ENCODE assay signal across 8 cellular contexts in the genomic region with DNA sequence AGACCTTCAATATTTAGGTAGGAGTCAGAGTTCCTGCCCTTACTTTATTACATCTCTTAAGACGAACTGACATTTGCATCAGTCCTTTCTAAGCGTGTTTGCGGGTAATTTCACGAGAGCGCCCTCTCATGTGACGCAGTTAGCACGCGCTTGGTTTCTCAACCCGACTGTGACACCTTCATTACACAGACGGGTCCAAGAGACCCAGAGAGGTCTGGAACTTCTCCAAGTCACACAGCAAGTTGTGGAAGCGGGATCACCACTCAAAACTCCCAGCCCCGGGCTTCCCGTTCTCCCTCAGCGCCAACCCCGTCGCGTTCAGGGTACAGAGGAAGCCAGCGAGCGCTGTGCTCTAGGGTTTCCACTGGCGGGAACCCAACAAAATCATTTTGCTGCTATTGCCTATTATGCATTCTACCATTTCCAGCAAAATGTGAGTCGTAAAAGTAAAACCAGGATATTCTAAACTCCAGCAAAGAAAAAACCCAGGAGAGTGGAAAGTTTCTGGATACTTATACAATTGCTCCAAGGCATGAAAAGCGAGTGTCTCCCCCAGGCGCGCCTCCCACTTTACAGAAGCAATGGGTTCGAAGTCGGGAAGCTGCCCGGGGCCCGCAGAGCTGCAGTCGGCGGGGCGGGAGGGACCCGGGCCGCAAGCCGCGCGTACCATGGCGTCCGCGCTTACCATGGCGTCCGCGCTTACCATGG.
DNase-seq lines count a peak whose midpoint lies in the region; ATAC-seq and TF ChIP-seq lines count a peak whose summit lies in the region.

No MANE protein-coding gene starts in this region.

- peak overlapping the region; percentile 60 to 91 for H3K4me3 ChIP-seq in muscle layer of colon (ENCODE audit: low read depth in 1 of 2, low read length in 2 of 2)

- peak overlapping the region; percentile 77 for H3K9ac ChIP-seq in muscle layer of colon (ENCODE audit: low read length)

- ATAC-seq in HG03439 (IDR thresholded peaks at IDR 0.05; ENCODE audit: unreplicated experiment), result peak; percentile 73

- no peaks in the 10 kb centered on the region for H3K27me3 ChIP-seq in muscle layer of colon (ENCODE audit: control insufficient read depth in 1 of 2, insufficient read depth in 2 of 2, low read length in 2 of 2)

- peak; percentile 82 for TF ChIP-seq POLR2A in erythroblast (IDR thresholded peaks at IDR 0.05; ENCODE audit: low read length)

- peaks cover 18% of the 10 kb centered on the region for H3K4me1 ChIP-seq in muscle layer of colon (ENCODE audit: insufficient read depth, low read length)

- H3K36me3 ChIP-seq in muscle layer of colon (ENCODE audit: insufficient read depth, low read length), result peaks cover 11% of the 10 kb centered on the region

- peak overlapping the region; percentile 77 for H3K27ac ChIP-seq in muscle layer of colon (ENCODE audit: low read depth, low read length)

- DNase-seq in C1 segment of cervical spinal cord (lab: John Stamatoyannopoulos, UW) (peak in 11 of 14 donors; percentile 28 to 72 (median 56)), GM19238 (ENCODE audit: insufficient read length, low spot score) (peak; percentile 44), NOMO-1 (lab: John Stamatoyannopoulos, UW; ENCODE audit: unreplicated experiment in 2 of 2) (peak; percentile 2 to 49), activated T-cell treated with anti-CD3 and anti-CD28 coated beads for 1 hour (ENCODE audit: low read depth) (peak; percentile 49), erythroblast (lab: John Stamatoyannopoulos, UW) (peak; percentile 93 to 94)
- peak; percentile 39 to 58 for DNase-seq in stimulated activated CD8-positive, alpha-beta memory T cell treated with anti-CD3 and anti-CD28 coated beads, Interleukin-7, amount 100 ng/mL, for 1 hour (ENCODE audit: low read depth in 2 of 2)

- H3K9me3 ChIP-seq in muscle layer of colon (ENCODE audit: low read length), result no peaks in the 10 kb centered on the region

Comparison
In these comparisons a context has a peak if more than half of its experiments do, and no peak if none do; other contexts are left out.
1. Peak in every context shown above with its lines: DNase-seq, ATAC-seq, H3K4me3 ChIP-seq and H3K27ac ChIP-seq.
2. DNase-seq: peak in every context shown above with its lines; median percentile 94 in erythroblast; 56 in C1 segment of cervical spinal cord; 49 in activated T-cell treated with anti-CD3 and anti-CD28 coated beads for 1 hour; 48 in stimulated activated CD8-positive, alpha-beta memory T cell treated with anti-CD3 and anti-CD28 coated beads, Interleukin-7, amount 100 ng/mL, for 1 hour; 44 in GM19238; 26 in NOMO-1.